ENCODE assay signal across 8 cellular contexts in the genomic region with DNA sequence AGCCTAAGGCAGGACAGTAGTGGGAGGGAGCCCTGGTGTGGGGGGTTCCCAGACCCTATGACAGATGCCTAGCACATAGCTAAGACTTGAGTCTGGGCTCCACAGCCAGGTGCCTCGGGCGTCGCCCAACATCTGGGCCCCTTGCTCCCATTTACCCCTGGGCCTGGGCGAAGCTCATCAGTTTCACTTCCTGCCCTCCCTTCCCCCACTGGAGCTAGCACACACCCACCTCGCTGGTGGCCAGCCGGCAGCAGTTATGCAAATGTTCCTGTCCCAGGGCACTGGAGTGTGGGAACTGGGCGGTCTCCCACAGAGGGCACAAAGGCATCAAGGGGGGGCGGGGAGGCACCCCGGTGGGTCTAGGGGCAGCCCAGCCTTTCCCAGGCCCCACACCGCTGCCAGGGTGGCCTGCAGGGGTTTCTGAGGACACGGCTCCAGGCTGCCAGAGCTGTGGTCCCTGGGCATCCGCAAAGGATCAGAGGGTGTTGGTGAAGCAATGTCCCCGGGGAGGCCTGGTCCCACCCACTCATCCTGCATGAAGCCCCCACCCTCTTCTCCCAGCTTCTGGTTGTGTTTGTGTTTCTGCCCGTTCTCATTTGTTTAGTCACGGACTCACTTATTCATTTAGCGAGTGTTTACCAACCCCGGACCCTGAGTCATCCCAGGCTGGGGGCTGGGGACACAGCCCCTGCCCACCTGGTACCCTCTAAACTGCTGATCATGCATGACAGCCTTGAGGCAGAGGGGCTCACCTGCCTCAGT. TPM values are rescaled to one million over a fixed set of nuclear protein-coding genes. Genes with fewer than 3 reads are reported as not detected.
DNase-seq lines count a peak whose midpoint lies in the region; ATAC-seq and TF ChIP-seq lines count a peak whose summit lies in the region.

No MANE protein-coding gene starts in this region.

- 0 out of 2 replicates have a peak overlapping the region, but pooled peaks have one; percentile 12 for H3K27ac ChIP-seq in HL-60 (replicated peaks)

- H3K4me3 ChIP-seq in HL-60 (replicated peaks; ENCODE audit: insufficient read depth, low read length) = no peak overlapping the region
- H3K4me3 ChIP-seq in skeletal muscle cell (ENCODE audit: low read depth, low read length) = no peak overlapping the region

- H3K36me3 Mint-ChIP-seq in T-helper 17 cell (ENCODE audit: low read depth) = no peaks in the 10 kb centered on the region

- H3K4me3 Mint-ChIP-seq in T-helper 17 cell = peak overlapping the region; percentile 65

- no peak for TF ChIP-seq CTCF in HL-60 (IDR thresholded peaks at IDR 0.05; ENCODE audit: insufficient read depth, low read length)

- H3K27me3 ChIP-seq in HL-60 (ENCODE audit: insufficient read depth, poor library complexity, severe bottlenecking) = no peaks in the 10 kb centered on the region

- peak overlapping the region; percentile 67 for H3K27ac Mint-ChIP-seq in T-helper 17 cell

- H3K9me3 ChIP-seq in T-helper 17 cell (ENCODE audit: control insufficient read depth, low read length, poor library complexity, severe bottlenecking) = no peaks in the 10 kb centered on the region

- DNase-seq in NCI-H2107 treated with DMSO at 0.1 percent for 48 hours (lab: John Stamatoyannopoulos, UW; ENCODE audit: unreplicated experiment) = peak; percentile 29
- DNase-seq in NCI-H2107 (lab: John Stamatoyannopoulos, UW) = no peak
- DNase-seq in HL-60 (ENCODE audit: low read depth in 1 of 2, low spot score in 1 of 2) = peak in 1 of 2 experiments; percentile 45
- DNase-seq in T-helper 17 cell = no peak
- DNase-seq in glomerular visceral epithelial cell (ENCODE audit: extremely low spot score) = peak; percentile 73
- peak; percentile 75 for DNase-seq in skeletal muscle cell (ENCODE audit: low read depth)
- no peak for DNase-seq in KG1 (lab: John Stamatoyannopoulos, UW)

- H3K4me1 Mint-ChIP-seq in T-helper 17 cell = peaks cover 3% of the 10 kb centered on the region

- ATAC-seq in GM21423 (IDR thresholded peaks at IDR 0.05; ENCODE audit: unreplicated experiment) (peak; percentile 76), T-helper 17 cell (peak; percentile 84)

- H3K27me3 Mint-ChIP-seq in T-helper 17 cell = no peaks in the 10 kb centered on the region

RNA-seq across cellular contexts. Expression of gene SH2B2, which starts 20.4 kb away (rescaled TPM):
- total RNA-seq in T-helper 17 cell = 1 to 10 TPM; 2.0 to 2.1 TPM

RNA-seq across cellular contexts. Expression of gene SPDYE6, which starts 49.1 kb away (rescaled TPM):
- total RNA-seq in T-helper 17 cell = not detected

Comparison
In these comparisons a context has a peak if more than half of its experiments do, and no peak if none do; other contexts are left out.
1. DNase-seq: peak in NCI-H2107 treated with DMSO at 0.1 percent for 48 hours (single experiment), glomerular visceral epithelial cell (single experiment) and skeletal muscle cell (single experiment); none in NCI-H2107 (single experiment), T-helper 17 cell (0 of 3) and KG1 (single experiment).